In the genomic region with DNA sequence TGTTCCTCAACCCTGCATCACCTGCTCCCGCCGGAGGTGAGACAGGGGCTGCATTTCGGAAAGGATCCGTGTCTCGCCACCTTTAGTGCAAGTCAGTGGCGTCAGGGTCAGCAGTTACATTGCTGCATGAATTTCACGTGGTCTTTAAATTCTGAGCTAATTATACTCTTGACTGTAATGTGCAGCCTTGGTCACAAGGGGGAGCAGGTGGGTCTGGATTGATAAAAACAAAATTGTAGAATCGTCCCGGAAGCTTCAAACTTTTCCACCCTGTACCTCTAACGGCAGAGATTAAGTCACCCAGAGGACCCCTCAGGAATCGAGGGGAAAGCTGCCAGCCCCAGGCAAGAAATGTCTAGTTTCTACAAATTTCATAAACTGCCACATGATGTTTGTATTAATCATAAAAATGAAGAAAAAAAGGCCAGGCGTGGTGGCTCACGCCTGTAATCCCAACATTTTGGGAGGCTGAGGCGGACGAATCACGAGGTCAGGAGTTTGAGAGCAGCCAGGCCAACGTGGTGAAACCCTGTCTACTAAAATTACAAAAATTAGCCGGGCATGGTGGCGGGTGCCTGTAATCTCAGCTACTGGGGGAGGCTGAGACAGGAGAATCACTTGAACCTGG, we compare ENCODE assay signal across 8 cellular contexts. TPM values are rescaled to one million over a fixed set of nuclear protein-coding genes. Genes with fewer than 3 reads are reported as not detected.
DNase-seq lines count a peak whose midpoint lies in the region; ATAC-seq and TF ChIP-seq lines count a peak whose summit lies in the region.

No MANE protein-coding gene starts in this region.

- H3K4me1 ChIP-seq in upper lobe of left lung, result peaks cover 8 to 10% (median 8%) of the 10 kb centered on the region in 4 donors

- no peak for TF ChIP-seq EP300 in upper lobe of left lung (IDR thresholded peaks at IDR 0.05)

- peaks cover 11 to 37% (median 21%) of the 10 kb centered on the region in 4 donors for H3K36me3 ChIP-seq in upper lobe of left lung

- peak overlapping the region; percentile 53 to 75 (median 65) for H3K27ac ChIP-seq in upper lobe of left lung

- no peaks in the 10 kb centered on the region for H3K9me3 Mint-ChIP-seq in osteocyte (ENCODE audit: unreplicated experiment)

- peak overlapping the region; percentile 97 for H3K27ac Mint-ChIP-seq in osteocyte (ENCODE audit: unreplicated experiment)

- peaks cover 26% of the 10 kb centered on the region for H3K36me3 Mint-ChIP-seq in osteocyte (ENCODE audit: unreplicated experiment)

- H3K4me3 ChIP-seq in Jurkat, Clone E6-1 (ENCODE audit: low read length), result no peak overlapping the region
- no peak overlapping the region for H3K4me3 ChIP-seq in upper lobe of left lung

- DNase-seq in DMS114 treated with DMSO at 0.1 percent for 48 hours (lab: John Stamatoyannopoulos, UW; ENCODE audit: unreplicated experiment) (peak; percentile 49), SHP77 treated with DMSO at 0.1 percent for 48 hours (lab: John Stamatoyannopoulos, UW) (peak; percentile 34), foreskin melanocyte (peak; percentile 78), osteocyte (ENCODE audit: extremely low spot score, unreplicated experiment) (peak; percentile 91), upper lobe of left lung (peak in 1 of 2 donors; percentile 77)
- DNase-seq in Jurkat, Clone E6-1 (ENCODE audit: low read depth, low spot score), result peak; percentile 81
- peak; percentile 57 for DNase-seq in activated effector memory CD4-positive, alpha-beta T cell treated with Interleukin-2 at 50 U/mL for 16 hours

- 33 to 40% methylated on average over 15 to 19 of the region's 19 CpGs for WGBS in upper lobe of left lung, 2 donors

- H3K4me3 Mint-ChIP-seq in osteocyte (ENCODE audit: unreplicated experiment), result no peak overlapping the region

- peak; percentile 83 for TF ChIP-seq CTCF in osteocyte (IDR thresholded peaks at IDR 0.05)
- peak; percentile 78 to 89 (median 86) for TF ChIP-seq CTCF in upper lobe of left lung (IDR thresholded peaks at IDR 0.05)

- TF ChIP-seq POLR2A in upper lobe of left lung (IDR thresholded peaks at IDR 0.05), result no peak

- no peaks in the 10 kb centered on the region for H3K27me3 ChIP-seq in upper lobe of left lung

- no peaks in the 10 kb centered on the region for H3K9me3 ChIP-seq in upper lobe of left lung

- peaks cover 12% of the 10 kb centered on the region for H3K4me1 Mint-ChIP-seq in osteocyte (ENCODE audit: unreplicated experiment)

- H3K27me3 Mint-ChIP-seq in osteocyte (ENCODE audit: unreplicated experiment), result no peaks in the 10 kb centered on the region

- ATAC-seq in upper lobe of left lung (ENCODE audit: low FRiP score in 2 of 2) (peak; percentile 79 to 93), GM21381 (IDR thresholded peaks at IDR 0.05; ENCODE audit: unreplicated experiment) (no peak)

RNA-seq across cellular contexts. Expression of a gene that starts 20.2 kb away (rescaled TPM):
- 3.5 TPM for polyA plus RNA-seq in Jurkat, Clone E6-1 (2012; ENCODE audit: insufficient read depth, insufficient read length)
- total RNA-seq in osteocyte (27.9 and 34.3 TPM in 2 replicates), upper lobe of left lung (10 to 100 TPM in 4 of 6 donors, 1 to 10 TPM in 2; 7.4 to 29.3 (median 15.9) TPM)

RNA-seq across cellular contexts. Expression of a gene that starts 45.5 kb away (rescaled TPM):
- polyA plus RNA-seq in Jurkat, Clone E6-1 (2012; ENCODE audit: insufficient read depth, insufficient read length), result 15.6 TPM
- total RNA-seq in osteocyte (34.6 and 35.1 TPM in 2 replicates), upper lobe of left lung (10 to 100 TPM; 18.2 to 91.1 (median 35.0) TPM)
